9 cellular contexts compared by ENCODE assay signal in genomic region chr7:141072548-141073172, GRCh38. TPM values are rescaled to one million over a fixed set of nuclear protein-coding genes. Genes with fewer than 3 reads are reported as not detected.
DNase-seq lines count a peak whose midpoint lies in the region; ATAC-seq and TF ChIP-seq lines count a peak whose summit lies in the region.
"Had no signal": no experiment of that assay in that cellular context is flagged by ENCODE, and none has a peak within 500 bp of the region (broad histone marks: within the 10 kb centered on the region; RNA-seq: fewer than 3 reads in every experiment).

No MANE protein-coding gene starts in this region.

- H3K27ac ChIP-seq in CD4-positive, CD25-positive, alpha-beta regulatory T cell (ENCODE audit: insufficient read depth, low read length, poor library complexity, severe bottlenecking) = no peak overlapping the region
- H3K27ac ChIP-seq: HL-60 had no signal

- no peaks in the 10 kb centered on the region for H3K36me3 ChIP-seq in CD4-positive, CD25-positive, alpha-beta regulatory T cell (ENCODE audit: control insufficient read depth, insufficient read depth, low read length)

- no peaks in the 10 kb centered on the region for H3K36me3 Mint-ChIP-seq in CD4-positive, CD25-positive, alpha-beta regulatory T cell
- H3K36me3 Mint-ChIP-seq in chondrocyte (ENCODE audit: low read depth) = no peaks in the 10 kb centered on the region

- H3K27ac Mint-ChIP-seq in CD4-positive, CD25-positive, alpha-beta regulatory T cell = no peak overlapping the region
- no peak overlapping the region for H3K27ac Mint-ChIP-seq in chondrocyte (ENCODE audit: unreplicated experiment)

- peak in 1 of 3 donors; percentile 40 for DNase-seq in CD4-positive, CD25-positive, alpha-beta regulatory T cell
- DNase-seq in HS-5 (ENCODE audit: low read depth) (peak; percentile 37), chondrocyte (ENCODE audit: low spot score) (no peak), left colon (peak; percentile 21 to 39), GM19238 (ENCODE audit: insufficient read length, low spot score) (no peak)
- peak; percentile 13 to 18 for DNase-seq in stimulated activated CD4-positive, alpha-beta T cell treated with anti-CD3 and anti-CD28 coated beads, Interleukin-2, amount 100 ng/mL, for 48 hours

- peaks cover 43% of the 10 kb centered on the region for H3K27me3 Mint-ChIP-seq in CD4-positive, CD25-positive, alpha-beta regulatory T cell
- H3K27me3 Mint-ChIP-seq in chondrocyte (ENCODE audit: low read depth) = peaks cover 35% of the 10 kb centered on the region

- peak overlapping the region; percentile 51 for H3K4me3 ChIP-seq in CD4-positive, CD25-positive, alpha-beta regulatory T cell (ENCODE audit: low read depth, low read length)

- intact Hi-C loops in left colon (cut with DNase I, micrococcal nuclease) = no loop called here

- peaks cover 38% of the 10 kb centered on the region for H3K27me3 ChIP-seq in CD4-positive, CD25-positive, alpha-beta regulatory T cell (ENCODE audit: control insufficient read depth, insufficient read depth, low read length)

- H3K4me3 Mint-ChIP-seq in CD4-positive, CD25-positive, alpha-beta regulatory T cell = peak overlapping the region; percentile 35 to 83 (median 70)
- H3K4me3 Mint-ChIP-seq in chondrocyte (ENCODE audit: unreplicated experiment) = peak overlapping the region; percentile 78

- peaks cover 0 to 2% (median 0%) of the 10 kb centered on the region in 7 donors for H3K9me3 Mint-ChIP-seq in CD4-positive, CD25-positive, alpha-beta regulatory T cell
- H3K9me3 Mint-ChIP-seq in chondrocyte (ENCODE audit: low read depth) = no peaks in the 10 kb centered on the region

- no peaks in the 10 kb centered on the region for H3K9me3 ChIP-seq in CD4-positive, CD25-positive, alpha-beta regulatory T cell (ENCODE audit: control insufficient read depth in 2 of 2, low read length in 2 of 2)

- peaks cover 0 to 26% (median 11%) of the 10 kb centered on the region in 4 donors for H3K4me1 Mint-ChIP-seq in CD4-positive, CD25-positive, alpha-beta regulatory T cell
- H3K4me1 Mint-ChIP-seq in chondrocyte (ENCODE audit: low read depth) = peaks cover 25% of the 10 kb centered on the region

- TF ChIP-seq CTCF in chondrocyte (IDR thresholded peaks at IDR 0.05) = no peak

- peaks cover 26% of the 10 kb centered on the region for H3K4me1 ChIP-seq in CD4-positive, CD25-positive, alpha-beta regulatory T cell (ENCODE audit: control insufficient read depth, insufficient read depth, low read length, poor library complexity, severe bottlenecking)

- ATAC-seq in CD4-positive, CD25-positive, alpha-beta regulatory T cell (ENCODE audit: low read depth in 2 of 2) = no peak
- ATAC-seq in SK-N-SH treated with all-trans-retinoic acid at 6 μM for 48 hours (peak; percentile 80), left colon (no peak), GM21390 (IDR thresholded peaks at IDR 0.05; ENCODE audit: unreplicated experiment) (no peak)

TF ChIP-seq in SK-N-SH treated with all-trans-retinoic acid at 6 μM for 48 hours, 23 proteins besides CTCF, POLR2A, EP300 and RAD21:
- TF ChIP-seq BACH2 (CRISPR knock-in tag; IDR thresholded peaks at IDR 0.05; ENCODE audit: borderline replicate concordance) (no peak), ISL1 (CRISPR knock-in tag; IDR thresholded peaks at IDR 0.05) (no peak), PATZ1 (CRISPR knock-in tag; IDR thresholded peaks at IDR 0.05; ENCODE audit: borderline replicate concordance) (no peak), ZNF8 (CRISPR knock-in tag; IDR thresholded peaks at IDR 0.05) (no peak), CSDC2 (CRISPR knock-in tag; IDR thresholded peaks at IDR 0.05) (no peak), ZFP3 (CRISPR knock-in tag; IDR thresholded peaks at IDR 0.05) (no peak), TCF4 (CRISPR knock-in tag; IDR thresholded peaks at IDR 0.05; ENCODE audit: borderline replicate concordance) (no peak), PPARA (CRISPR knock-in tag; IDR thresholded peaks at IDR 0.05; ENCODE audit: borderline replicate concordance) (no peak), ARNTL (CRISPR knock-in tag; IDR thresholded peaks at IDR 0.05; ENCODE audit: borderline replicate concordance, low read depth) (no peak), ZNF565 (CRISPR knock-in tag; conservative IDR thresholded peaks at IDR 0.05; ENCODE audit: low read depth) (no peak)

RNA-seq across cellular contexts. Expression of gene TMEM178B, which starts 1.2 kb away (rescaled TPM):
- total RNA-seq in CD4-positive, CD25-positive, alpha-beta regulatory T cell = 0.10 TPM
- not detected for polyA plus RNA-seq in CD4-positive, CD25-positive, alpha-beta regulatory T cell
- total RNA-seq in chondrocyte (0.12 to 0.92 TPM (median 0.92 TPM) in 3 replicates), left colon (under 1 TPM; 0.31 to 0.34 TPM)

RNA-seq across cellular contexts. Expression of gene MRPS33, which starts 57.9 kb away (rescaled TPM):
- 26.2 TPM for total RNA-seq in CD4-positive, CD25-positive, alpha-beta regulatory T cell
- polyA plus RNA-seq in CD4-positive, CD25-positive, alpha-beta regulatory T cell = 10 to 100 TPM; 85.6 to 97.4 (median 96.3) TPM
- 27.9 to 36.2 TPM (median 29.4 TPM) in 3 replicates for total RNA-seq in chondrocyte
- 10 to 100 TPM; 83.0 to 89.6 TPM for total RNA-seq in left colon

Comparison
In these comparisons a context has a peak if more than half of its experiments do, and no peak if none do; other contexts are left out.
1. DNase-seq: peak in HS-5 (single experiment), left colon (2 of 2) and stimulated activated CD4-positive, alpha-beta T cell treated with anti-CD3 and anti-CD28 coated beads, Interleukin-2, amount 100 ng/mL, for 48 hours (2 of 2); none in chondrocyte (single experiment) and GM19238 (single experiment).